Comparison of ENCODE assay signal across 7 cellular contexts in the genomic region with DNA sequence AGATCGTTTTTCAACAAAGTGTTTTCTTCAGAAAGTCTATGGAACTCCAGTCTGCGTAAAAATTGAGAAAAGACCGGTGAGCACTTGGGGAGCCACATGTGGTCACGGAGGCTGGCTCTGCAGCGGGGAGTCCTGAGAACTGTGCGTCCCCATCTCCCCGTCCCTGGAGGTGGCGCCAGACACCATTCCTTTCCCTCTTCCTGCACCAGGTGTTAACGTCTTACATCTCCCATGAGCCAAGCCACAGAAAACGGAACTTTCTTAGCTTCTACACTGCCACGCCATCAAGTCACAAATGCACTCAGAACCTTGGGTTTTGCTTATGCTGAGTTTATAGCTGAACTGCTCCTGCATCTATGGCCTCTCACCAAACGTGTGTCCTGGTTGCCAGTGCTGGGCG.
DNase-seq lines count a peak whose midpoint lies in the region; ATAC-seq and TF ChIP-seq lines count a peak whose summit lies in the region.

No MANE protein-coding gene starts in this region.

- H3K36me3 Mint-ChIP-seq in activated naive CD8-positive, alpha-beta T cell treated with anti-CD3 and anti-CD28 coated beads for 36 hours, result no peaks in the 10 kb centered on the region

- H3K27me3 Mint-ChIP-seq in activated naive CD8-positive, alpha-beta T cell treated with anti-CD3 and anti-CD28 coated beads for 36 hours, result no peaks in the 10 kb centered on the region

- H3K4me1 Mint-ChIP-seq in activated naive CD8-positive, alpha-beta T cell treated with anti-CD3 and anti-CD28 coated beads for 36 hours, result peaks cover 4% of the 10 kb centered on the region

- POLR2A ChIA-PET in HEK293T (lab: Yijun Ruan, JAX), result no interaction called here

- peak; percentile 43 for DNase-seq in HEK293T (ENCODE audit: extremely low spot score)
- peak; percentile 5 for DNase-seq in NCI-H526 treated with DMSO at 0.1 percent for 48 hours (lab: John Stamatoyannopoulos, UW)
- peak; percentile 41 for DNase-seq in activated naive CD8-positive, alpha-beta T cell treated with anti-CD3 and anti-CD28 coated beads for 36 hours
- peak; percentile 45 to 46 for DNase-seq in lung microvascular endothelial cell (ENCODE audit: low read depth in 2 of 2)
- DNase-seq in dedifferentiated amniotic fluid mesenchymal stem cell (ENCODE audit: extremely low spot score), result no peak

- no peak for ATAC-seq in GM21737 (IDR thresholded peaks at IDR 0.05; ENCODE audit: unreplicated experiment)

- CTCF ChIA-PET in HEK293T (lab: Yijun Ruan, JAX), result interaction anchor here (0.6 kb wide), 1 partner anchor 653 kb away, joined by 3 read pairs; no protein-coding TSS in a partner anchor

- H3K27ac Mint-ChIP-seq in activated naive CD8-positive, alpha-beta T cell treated with anti-CD3 and anti-CD28 coated beads for 36 hours, result no peak overlapping the region

- H3K4me3 Mint-ChIP-seq in activated naive CD8-positive, alpha-beta T cell treated with anti-CD3 and anti-CD28 coated beads for 36 hours, result no peak overlapping the region

- TF ChIP-seq CTCF in GM12874 (IDR thresholded peaks at IDR 0.05; ENCODE audit: insufficient read depth, low read depth, low read length), result peak; percentile 69

- no peaks in the 10 kb centered on the region for H3K9me3 Mint-ChIP-seq in activated naive CD8-positive, alpha-beta T cell treated with anti-CD3 and anti-CD28 coated beads for 36 hours

TF ChIP-seq in HEK293T, 16 proteins besides CTCF, POLR2A, EP300 and RAD21:
- TF ChIP-seq LEF1 (IDR thresholded peaks at IDR 0.05; ENCODE audit: borderline replicate concordance) (no peak), TARDBP (IDR thresholded peaks at IDR 0.05) (no peak), SP1 (IDR thresholded peaks at IDR 0.05) (no peak), ELF4 (IDR thresholded peaks at IDR 0.05) (no peak), CTBP1 (IDR thresholded peaks at IDR 0.05; ENCODE audit: borderline replicate concordance) (no peak), FOXM1 (IDR thresholded peaks at IDR 0.05; ENCODE audit: borderline replicate concordance) (no peak), BHLHE40 (IDR thresholded peaks at IDR 0.05; ENCODE audit: borderline replicate concordance) (no peak), NFRKB (IDR thresholded peaks at IDR 0.05) (no peak), SUZ12 (IDR thresholded peaks at IDR 0.05) (no peak), ZNF384 (IDR thresholded peaks at IDR 0.05) (no peak), FOXK2 (IDR thresholded peaks at IDR 0.05) (no peak), HDGF (IDR thresholded peaks at IDR 0.05; ENCODE audit: borderline replicate concordance) (no peak), L3MBTL2 (conservative IDR thresholded peaks at IDR 0.05) (no peak)
TF ChIP-seq in HEK293T: peak in this region for 0.
